ENCODE assay signal across 8 cellular contexts in the genomic region with DNA sequence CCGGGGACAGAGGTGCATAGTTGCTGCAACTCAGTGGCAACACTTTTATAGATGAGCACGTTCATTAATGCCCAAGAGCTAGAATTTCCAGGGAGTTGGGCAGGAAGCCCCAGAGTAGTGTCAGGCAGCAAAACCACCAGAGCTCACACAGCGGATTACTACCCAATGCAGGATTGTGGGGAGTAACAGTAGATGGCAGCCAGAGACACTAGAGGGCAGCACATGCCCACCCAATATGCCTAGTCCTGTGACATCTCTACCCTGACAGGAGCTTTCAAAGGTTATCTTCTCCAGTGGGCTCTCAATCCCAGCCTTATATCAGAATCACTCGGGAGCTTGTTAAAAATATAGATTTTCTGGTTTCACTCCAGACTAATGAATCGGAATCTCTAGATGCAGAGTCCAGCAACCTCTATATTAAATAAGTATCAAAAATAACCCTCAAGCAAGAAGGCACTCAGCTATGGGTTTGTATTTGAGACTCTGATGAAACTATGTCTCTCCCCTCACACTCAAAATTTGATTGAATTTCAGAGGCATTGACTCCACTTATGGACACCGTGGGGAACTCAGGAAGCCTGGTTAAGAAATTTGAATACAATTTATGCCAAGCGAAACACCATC. TPM values are rescaled to one million over a fixed set of nuclear protein-coding genes. Genes with fewer than 3 reads are reported as not detected.
DNase-seq lines count a peak whose midpoint lies in the region; ATAC-seq and TF ChIP-seq lines count a peak whose summit lies in the region.

No MANE protein-coding gene starts in this region.

- H3K9ac ChIP-seq in endodermal cell (ENCODE audit: extremely low read depth, low read length, poor library complexity, severe bottlenecking) (no peak overlapping the region), mesendoderm (ENCODE audit: low read length) (no peak overlapping the region)

- no peak overlapping the region for H4K5ac ChIP-seq in mesendoderm (ENCODE audit: low read length)

- no peak overlapping the region for H2BK5ac ChIP-seq in mesendoderm (ENCODE audit: low read length)

- H4K8ac ChIP-seq in mesendoderm (ENCODE audit: low read depth, low read length): no peak overlapping the region

- H3K27me3 Mint-ChIP-seq in endodermal cell (ENCODE audit: insufficient read depth): peaks cover 34% of the 10 kb centered on the region

- H3K27ac ChIP-seq in HL-60 (replicated peaks) (no peak overlapping the region), endodermal cell (ENCODE audit: low read depth, low read length) (no peak overlapping the region), mesendoderm (ENCODE audit: low read depth, low read length) (no peak overlapping the region)

- 30% methylated on average over 4 to 7 of the region's 7 CpGs for WGBS in endodermal cell (ENCODE audit: insufficient coverage in 1 of 2, insufficient read length in 1 of 2), 2 experiments
- no CpG with 5 or more reads among the region's 7 CpGs for WGBS in mesendoderm (ENCODE audit: extremely low coverage, insufficient coverage, low lambda C conversion rate)

- H3K9me3 ChIP-seq in endodermal cell (ENCODE audit: control insufficient read depth, low read length): no peaks in the 10 kb centered on the region

- H3K36me3 Mint-ChIP-seq in endodermal cell (ENCODE audit: low read depth): no peaks in the 10 kb centered on the region

- H3K27ac Mint-ChIP-seq in endodermal cell: no peak overlapping the region

- TF ChIP-seq CTCF in HL-60 (IDR thresholded peaks at IDR 0.05; ENCODE audit: insufficient read depth, low read length) (peak; percentile 77), endodermal cell (conservative IDR thresholded peaks at IDR 0.05) (peak; percentile 93)

- peaks cover 7% of the 10 kb centered on the region for H3K27me3 ChIP-seq in HL-60 (ENCODE audit: insufficient read depth, poor library complexity, severe bottlenecking)
- H3K27me3 ChIP-seq in endodermal cell (ENCODE audit: control insufficient read depth, insufficient read depth, low read length, poor library complexity, severe bottlenecking): peaks cover 42% of the 10 kb centered on the region
- no peaks in the 10 kb centered on the region for H3K27me3 ChIP-seq in mesendoderm (ENCODE audit: insufficient read depth, low read length, poor library complexity)

- no peaks in the 10 kb centered on the region for H3K4me1 ChIP-seq in endodermal cell (ENCODE audit: control insufficient read depth, insufficient read depth, low read length)
- no peaks in the 10 kb centered on the region for H3K4me1 ChIP-seq in mesendoderm (ENCODE audit: control insufficient read depth, low read depth, low read length)

- no peaks in the 10 kb centered on the region for H3K36me3 ChIP-seq in endodermal cell (ENCODE audit: control insufficient read depth, insufficient read depth, low read length)
- H3K36me3 ChIP-seq in mesendoderm (ENCODE audit: control insufficient read depth, insufficient read depth, low read length): no peaks in the 10 kb centered on the region

- DNase-seq in Ammon's horn (ENCODE audit: low spot score) (peak; percentile 94), HL-60 (ENCODE audit: low read depth in 1 of 2, low spot score in 1 of 2) (peak; percentile 34 to 76), NOMO-1 (lab: John Stamatoyannopoulos, UW; ENCODE audit: unreplicated experiment in 2 of 2) (peak; percentile 72 to 85), endodermal cell (peak; percentile 94), mesendoderm (peak; percentile 82)
- DNase-seq in activated CD8-positive, alpha-beta memory T cell treated with anti-CD3 and anti-CD28 coated beads for 1 hour (ENCODE audit: extremely low read depth in 1 of 2, low read depth in 1 of 2): peak; percentile 53 to 61
- peak; percentile 54 to 55 for DNase-seq in stimulated activated CD8-positive, alpha-beta memory T cell treated with anti-CD3 and anti-CD28 coated beads, Interleukin-2, amount 100 ng/mL, for 1 hour (ENCODE audit: low read depth in 2 of 2)

- H3K4me3 ChIP-seq in HL-60 (replicated peaks; ENCODE audit: insufficient read depth, low read length) (no peak overlapping the region), endodermal cell (ENCODE audit: low read length) (no peak overlapping the region), mesendoderm (ENCODE audit: low read length) (no peak overlapping the region)

- no peak overlapping the region for H3K23ac ChIP-seq in mesendoderm (ENCODE audit: low read length)

- H3K4ac ChIP-seq in mesendoderm (ENCODE audit: low read depth, low read length): no peak overlapping the region

- H3K79me1 ChIP-seq in mesendoderm (ENCODE audit: low read length): no peaks in the 10 kb centered on the region

- peak; percentile 82 for ATAC-seq in GM19035 (IDR thresholded peaks at IDR 0.05; ENCODE audit: unreplicated experiment)

- no peak overlapping the region for H2BK15ac ChIP-seq in mesendoderm (replicated peaks; ENCODE audit: low read depth)

- H3K56ac ChIP-seq in mesendoderm (ENCODE audit: low read length): no peak overlapping the region

- no peak overlapping the region for H2AK5ac ChIP-seq in mesendoderm (ENCODE audit: low read length)

- no peak overlapping the region for H3K4me3 Mint-ChIP-seq in endodermal cell

- H3K18ac ChIP-seq in mesendoderm (ENCODE audit: low read length): no peak overlapping the region

- no peak overlapping the region for H3K4me2 ChIP-seq in mesendoderm (ENCODE audit: low read length)

- H3K4me1 Mint-ChIP-seq in endodermal cell: no peaks in the 10 kb centered on the region

- H3K79me2 ChIP-seq in mesendoderm (ENCODE audit: control insufficient read depth, insufficient read depth, low read length): no peaks in the 10 kb centered on the region

- no peak overlapping the region for H2BK120ac ChIP-seq in mesendoderm (ENCODE audit: low read depth, low read length)

- H3K9me3 Mint-ChIP-seq in endodermal cell: no peaks in the 10 kb centered on the region

RNA-seq across cellular contexts. Expression of a gene that starts 58.4 kb away (rescaled TPM):
- 1 to 10 TPM; 1.9 to 2.7 TPM for total RNA-seq in endodermal cell
- 1.0 TPM for polyA plus RNA-seq in endodermal cell (2013, experiment 1 of 2)
- 0.66 TPM for polyA plus RNA-seq in endodermal cell (2013, experiment 2 of 2)
- 0.11 TPM for polyA plus RNA-seq in mesendoderm (2013, experiment 1 of 2)
- polyA plus RNA-seq in mesendoderm (2013, experiment 2 of 2): 0.11 TPM
